ENCODE assay signal across 9 cellular contexts in genomic region chr9:130118841-130119520, GRCh38. TPM values are rescaled to one million over a fixed set of nuclear protein-coding genes. Genes with fewer than 3 reads are reported as not detected.
A peak's percentile ranks its signal among the peaks of the same experiment; 100 is the strongest.
DNase-seq lines count a peak whose midpoint lies in the region; ATAC-seq, FAIRE-seq and TF ChIP-seq lines count a peak whose summit lies in the region.
"Had no signal": no experiment of that assay in that cellular context is flagged by ENCODE, and none has a peak within 500 bp of the region (broad histone marks: within the 10 kb centered on the region; RNA-seq: fewer than 3 reads in every experiment).

No MANE protein-coding gene starts in this region.

- H3K9me3 Mint-ChIP-seq in activated T-cell treated with anti-CD3 and anti-CD28 coated beads, Interleukin-2, amount 50 U/mL, for 72 hours: no peaks in the 10 kb centered on the region
- H3K9me3 Mint-ChIP-seq in type B pancreatic cell: no peaks in the 10 kb centered on the region

- H3K4me3 Mint-ChIP-seq in activated T-cell treated with anti-CD3 and anti-CD28 coated beads, Interleukin-2, amount 50 U/mL, for 72 hours: no peak overlapping the region
- no peak overlapping the region for H3K4me3 Mint-ChIP-seq in type B pancreatic cell

- peaks cover 0 to 7% of the 10 kb centered on the region in 2 donors for H3K36me3 Mint-ChIP-seq in activated T-cell treated with anti-CD3 and anti-CD28 coated beads, Interleukin-2, amount 50 U/mL, for 72 hours (ENCODE audit: insufficient read depth in 2 of 2)
- H3K36me3 Mint-ChIP-seq in type B pancreatic cell: peaks cover 9% of the 10 kb centered on the region

- peaks cover 12% of the 10 kb centered on the region for H3K4me1 Mint-ChIP-seq in activated T-cell treated with anti-CD3 and anti-CD28 coated beads, Interleukin-2, amount 50 U/mL, for 72 hours (ENCODE audit: low read depth)
- peaks cover 14% of the 10 kb centered on the region for H3K4me1 Mint-ChIP-seq in type B pancreatic cell (ENCODE audit: unreplicated experiment)

- TF ChIP-seq CTCF in type B pancreatic cell (conservative IDR thresholded peaks at IDR 0.05): no peak

- peak; percentile 27 to 64 for ATAC-seq in activated T-cell treated with anti-CD3 and anti-CD28 coated beads, Interleukin-2, amount 50 U/mL, for 72 hours (replicated peaks in 1 of 2)
- ATAC-seq in HG02884 (IDR thresholded peaks at IDR 0.05; ENCODE audit: unreplicated experiment) (no peak), HG03280 (IDR thresholded peaks at IDR 0.05; ENCODE audit: unreplicated experiment) (no peak)

- FAIRE-seq in RCC 7860 (lab: Jason Lieb, UNC): peak; percentile 97

- peak in 1 of 2 donors; percentile 30 for DNase-seq in activated T-cell treated with anti-CD3 and anti-CD28 coated beads, Interleukin-2, amount 50 U/mL, for 72 hours
- DNase-seq in activated T-cell treated with anti-CD3 and anti-CD28 coated beads for 4 hours: no peak
- DNase-seq in RCC 7860 (ENCODE audit: low spot score): peak; percentile 98
- peak; percentile 74 for DNase-seq in iPS-NIHi11 (ENCODE audit: low spot score)
- DNase-seq in type B pancreatic cell (ENCODE audit: extremely low spot score, unreplicated experiment): no peak
- DNase-seq in dermis blood vessel endothelial cell: no peak
- DNase-seq: HCEC 1CT had no signal

- no peaks in the 10 kb centered on the region for H3K27me3 Mint-ChIP-seq in activated T-cell treated with anti-CD3 and anti-CD28 coated beads, Interleukin-2, amount 50 U/mL, for 72 hours (ENCODE audit: low read depth)
- H3K27me3 Mint-ChIP-seq in type B pancreatic cell: no peaks in the 10 kb centered on the region

- no peak overlapping the region for H3K27ac Mint-ChIP-seq in activated T-cell treated with anti-CD3 and anti-CD28 coated beads, Interleukin-2, amount 50 U/mL, for 72 hours
- peak overlapping the region; percentile 13 for H3K27ac Mint-ChIP-seq in type B pancreatic cell

RNA-seq across cellular contexts. Expression of gene NCS1, which starts 53.2 kb away (rescaled TPM):
- 10 to 100 TPM; 18.7 to 28.1 TPM for total RNA-seq in activated T-cell treated with anti-CD3 and anti-CD28 coated beads, Interleukin-2, amount 50 U/mL, for 72 hours
- total RNA-seq in type B pancreatic cell (ENCODE audit: low replicate concordance) (22.2 and 32.8 TPM in 2 replicates), dermis blood vessel endothelial cell (8.2 and 12.3 TPM in 2 replicates)

Comparison
In these comparisons a context has a peak if more than half of its experiments do, and no peak if none do; other contexts are left out.
1. ATAC-seq: peak in activated T-cell treated with anti-CD3 and anti-CD28 coated beads, Interleukin-2, amount 50 U/mL, for 72 hours (2 of 2); none in HG02884 (single experiment) and HG03280 (single experiment).
2. DNase-seq: peak in RCC 7860 (single experiment) and iPS-NIHi11 (single experiment); none in activated T-cell treated with anti-CD3 and anti-CD28 coated beads for 4 hours (single experiment), type B pancreatic cell (single experiment) and dermis blood vessel endothelial cell (single experiment).